8 cellular contexts compared by ENCODE assay signal in the genomic region with DNA sequence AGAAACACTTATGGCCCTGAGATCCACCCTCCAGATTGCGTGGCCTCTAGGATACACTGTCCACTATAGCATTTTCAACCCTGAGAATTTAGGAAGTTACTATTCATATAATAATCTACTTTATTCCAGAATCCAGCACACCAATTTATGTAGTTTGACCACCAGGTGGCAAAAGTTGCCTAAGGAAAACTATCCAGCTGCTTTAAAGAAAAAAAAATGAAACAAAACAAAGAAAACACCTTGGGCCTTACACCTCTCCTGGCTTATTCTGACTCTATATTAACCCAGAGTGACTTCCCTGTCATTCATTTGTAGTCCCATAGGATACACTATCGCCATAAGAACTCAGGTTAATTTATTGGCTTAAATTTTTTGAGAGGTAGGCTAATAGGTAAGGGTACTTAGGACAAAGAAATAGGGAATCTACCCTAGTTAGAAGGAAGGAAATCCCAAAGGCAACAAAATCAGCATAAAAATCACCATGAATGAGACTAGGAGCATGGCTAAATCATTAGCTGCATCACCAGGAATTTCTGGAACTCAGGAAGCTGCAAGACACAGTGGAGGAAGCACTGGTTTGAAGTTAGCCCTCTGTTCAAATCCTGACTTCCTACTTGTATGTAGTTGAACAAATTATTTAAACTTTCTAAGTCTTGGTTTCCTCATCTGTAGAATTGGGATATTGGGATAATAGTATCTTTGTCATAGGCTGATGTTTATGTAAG.
DNase-seq lines count a peak whose midpoint lies in the region; ATAC-seq, FAIRE-seq and TF ChIP-seq lines count a peak whose summit lies in the region.

No MANE protein-coding gene starts in this region.

- no TSS peak for BruUV-seq in HepG2 (replicated peaks; lab: Mats Ljungman, UMichigan)

- in situ Hi-C loops in Caki2 (cut with HindIII; ENCODE audit: low pct_unique_long_range_greater_than_20kb, low sequenced_read_pairs), result no loop called here
- in situ Hi-C loops in HepG2 (cut with HindIII; ENCODE audit: extremely low pct_ligation_motif_present, low pct_unique_long_range_greater_than_20kb), result no loop called here

- H3K27me3 ChIP-seq in adipocyte (replicated peaks; ENCODE audit: control insufficient read depth, insufficient read depth, low read length), result no peaks in the 10 kb centered on the region
- no peaks in the 10 kb centered on the region for H3K27me3 ChIP-seq in HepG2 (ENCODE audit: control insufficient read depth in 1 of 2, insufficient read depth in 2 of 2, low read length in 2 of 2)

- H3K4me1 ChIP-seq in adipocyte (ENCODE audit: control insufficient read depth, insufficient read depth, low read length), result no peaks in the 10 kb centered on the region
- H3K4me1 ChIP-seq in HepG2 (ENCODE audit: insufficient read depth, low read length), result no peaks in the 10 kb centered on the region

- no peak for TF ChIP-seq POLR2A in HepG2 (IDR thresholded peaks at IDR 0.05; ENCODE audit: insufficient read depth in 1 of 2, low read depth in 2 of 2, low read length in 2 of 2)

- peak; percentile 30 for DNase-seq in Caki2 (ENCODE audit: low read depth)
- DNase-seq in LHCN-M2 (ENCODE audit: low read depth), result peak; percentile 9
- peak; percentile 74 for DNase-seq in adipocyte (ENCODE audit: low read depth)
- peak; percentile 15 for DNase-seq in HepG2 (ENCODE audit: low spot score)
- no peak for DNase-seq in GM20000 (ENCODE audit: low spot score)

- POLR2A ChIA-PET in HepG2 (lab: Yijun Ruan, JAX), result no interaction called here

- H3K9me3 ChIP-seq in adipocyte (ENCODE audit: control insufficient read depth, low read length), result peaks cover 3% of the 10 kb centered on the region
- no peaks in the 10 kb centered on the region for H3K9me3 ChIP-seq in HepG2 (ENCODE audit: low read length)

- no peak overlapping the region for H3K9ac ChIP-seq in adipocyte (ENCODE audit: low read length)
- H3K9ac ChIP-seq in HepG2 (ENCODE audit: insufficient read depth, low read depth, low read length), result no peak overlapping the region

- no peaks in the 10 kb centered on the region for H4K20me1 ChIP-seq in HepG2 (ENCODE audit: insufficient read depth, low read length)

- no peak overlapping the region for H2AFZ ChIP-seq in HepG2 (ENCODE audit: low read length)

- TF ChIP-seq RAD21 in HepG2 (CRISPR knock-in tag; IDR thresholded peaks at IDR 0.05), result no peak

- no peaks in the 10 kb centered on the region for H3K79me2 ChIP-seq in HepG2 (ENCODE audit: insufficient read depth, low read length)

- 5% methylated on average over 2 of the region's 2 CpGs for WGBS in HepG2 (ENCODE audit: low lambda C conversion rate)

- H3K36me3 ChIP-seq in adipocyte (ENCODE audit: control insufficient read depth, insufficient read depth, low read length, severe bottlenecking), result no peaks in the 10 kb centered on the region
- no peaks in the 10 kb centered on the region for H3K36me3 ChIP-seq in HepG2 (replicated peaks in 1 of 2; ENCODE audit: control insufficient read depth in 1 of 2, insufficient read depth in 2 of 2, low read length in 2 of 2)

- no peak for FAIRE-seq in HepG2 (lab: Jason Lieb, UNC)

- no peak; the same call in 2 of the 3 replicates for ATAC-seq in HepG2
- no peak for ATAC-seq in HG03354 (IDR thresholded peaks at IDR 0.05; ENCODE audit: poor library complexity, severe bottlenecking, unreplicated experiment)
- no peak for ATAC-seq in GM19395 (IDR thresholded peaks at IDR 0.05; ENCODE audit: unreplicated experiment)
- no peak for ATAC-seq in GM21737 (IDR thresholded peaks at IDR 0.05; ENCODE audit: unreplicated experiment)

- H3K4me2 ChIP-seq in HepG2 (ENCODE audit: low read depth, low read length), result no peak overlapping the region

- no peak overlapping the region for H3K27ac ChIP-seq in HepG2 (ENCODE audit: extremely low read length, insufficient read depth, low read length)

- TF ChIP-seq CTCF in HepG2 (CRISPR knock-in tag; IDR thresholded peaks at IDR 0.05), result peak; percentile 39; the same call in 1 of the 2 replicates
- no peak for TF ChIP-seq CTCF in GM20000 (IDR thresholded peaks at IDR 0.05; ENCODE audit: extremely low read depth, missing control alignments)

- no peak for TF ChIP-seq EP300 in HepG2 (IDR thresholded peaks at IDR 0.05; ENCODE audit: low read depth in 2 of 2, low read length in 2 of 2)
- no peak for TF ChIP-seq EP300 in HepG2 (CRISPR knock-in tag; IDR thresholded peaks at IDR 0.05; ENCODE audit: borderline replicate concordance)

- CTCF ChIA-PET in HepG2 (lab: Yijun Ruan, JAX; ENCODE audit: low intra/inter-chr PET ratio, low total read pairs), result interaction anchor here (0.7 to 1.4 kb wide), 3 partner anchors 74 to 1290 kb away, joined by 3 to 4 read pairs (median 3); no protein-coding TSS in a partner anchor

- intact Hi-C loops in HepG2 (cut with micrococcal nuclease; ENCODE audit: unreplicated experiment), result loop anchor here (1.0 to 2.0 kb wide), 2 partner anchors 73 to 169 kb away; no protein-coding TSS in a partner anchor

- H3K4me3 ChIP-seq in adipocyte (ENCODE audit: low read length), result no peak overlapping the region
- no peak overlapping the region for H3K4me3 ChIP-seq in HepG2 (replicated peaks in 1 of 3; ENCODE audit: insufficient read depth in 1 of 3, low read depth in 2 of 3, low read length in 3 of 3)

TF ChIP-seq in HepG2, 621 proteins besides CTCF, POLR2A, EP300 and RAD21:
- TF ChIP-seq, protein P1, sequence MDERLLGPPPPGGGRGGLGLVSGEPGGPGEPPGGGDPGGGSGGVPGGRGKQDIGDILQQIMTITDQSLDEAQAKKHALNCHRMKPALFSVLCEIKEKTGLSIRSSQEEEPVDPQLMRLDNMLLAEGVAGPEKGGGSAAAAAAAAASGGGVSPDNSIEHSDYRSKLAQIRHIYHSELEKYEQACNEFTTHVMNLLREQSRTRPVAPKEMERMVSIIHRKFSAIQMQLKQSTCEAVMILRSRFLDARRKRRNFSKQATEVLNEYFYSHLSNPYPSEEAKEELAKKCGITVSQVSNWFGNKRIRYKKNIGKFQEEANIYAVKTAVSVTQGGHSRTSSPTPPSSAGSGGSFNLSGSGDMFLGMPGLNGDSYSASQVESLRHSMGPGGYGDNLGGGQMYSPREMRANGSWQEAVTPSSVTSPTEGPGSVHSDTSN (CRISPR knock-in tag; IDR thresholded peaks at IDR 0.05), result no peak
- TF ChIP-seq KAT8 (CRISPR knock-in tag; IDR thresholded peaks at IDR 0.05) (no peak), STAG1 (CRISPR knock-in tag; IDR thresholded peaks at IDR 0.05) (peak; percentile 62), SMC3 (IDR thresholded peaks at IDR 0.05; ENCODE audit: low read length) (peak; percentile 42), THAP7 (CRISPR knock-in tag; IDR thresholded peaks at IDR 0.05) (no peak)
- TF ChIP-seq, protein P2, sequence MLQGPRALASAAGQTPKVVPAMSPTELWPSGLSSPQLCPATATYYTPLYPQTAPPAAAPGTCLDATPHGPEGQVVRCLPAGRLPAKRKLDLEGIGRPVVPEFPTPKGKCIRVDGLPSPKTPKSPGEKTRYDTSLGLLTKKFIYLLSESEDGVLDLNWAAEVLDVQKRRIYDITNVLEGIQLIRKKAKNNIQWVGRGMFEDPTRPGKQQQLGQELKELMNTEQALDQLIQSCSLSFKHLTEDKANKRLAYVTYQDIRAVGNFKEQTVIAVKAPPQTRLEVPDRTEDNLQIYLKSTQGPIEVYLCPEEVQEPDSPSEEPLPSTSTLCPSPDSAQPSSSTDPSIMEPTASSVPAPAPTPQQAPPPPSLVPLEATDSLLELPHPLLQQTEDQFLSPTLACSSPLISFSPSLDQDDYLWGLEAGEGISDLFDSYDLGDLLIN (CRISPR knock-in tag; IDR thresholded peaks at IDR 0.05; ENCODE audit: borderline replicate concordance), result no peak
